In the genomic region with DNA sequence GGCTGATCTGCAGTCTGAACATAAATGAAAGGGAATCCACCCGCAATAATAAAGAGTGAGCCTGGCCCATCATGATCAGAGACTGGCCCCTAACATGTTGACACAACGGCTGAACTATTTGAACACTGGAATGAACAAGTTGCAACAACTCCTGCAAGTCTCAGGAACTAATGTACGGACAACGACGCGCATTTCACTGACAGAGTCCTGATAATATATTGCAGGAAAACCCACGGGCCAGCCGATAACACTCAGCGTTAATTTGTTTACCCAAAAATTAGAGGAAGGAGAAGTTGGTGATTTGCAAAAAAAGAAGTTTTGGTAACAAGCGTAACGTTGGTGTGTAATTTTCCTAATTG, we compare ENCODE assay signal across 9 cellular contexts.
DNase-seq lines count a peak whose midpoint lies in the region; ATAC-seq and TF ChIP-seq lines count a peak whose summit lies in the region.
"Had no signal": no experiment of that assay in that cellular context is flagged by ENCODE, and none has a peak within 500 bp of the region (broad histone marks: within the 10 kb centered on the region; RNA-seq: fewer than 3 reads in every experiment).

No MANE protein-coding gene starts in this region.

- no peaks in the 10 kb centered on the region for H3K27me3 ChIP-seq in parathyroid adenoma (ENCODE audit: control insufficient read depth, insufficient read depth, low read length)

- H3K27ac Mint-ChIP-seq in activated naive CD8-positive, alpha-beta T cell treated with anti-CD3 and anti-CD28 coated beads, Interleukin-2, amount 50 U/mL, for 24 hours, result peak overlapping the region; percentile 13

- H3K4me1 Mint-ChIP-seq in activated naive CD8-positive, alpha-beta T cell treated with anti-CD3 and anti-CD28 coated beads, Interleukin-2, amount 50 U/mL, for 24 hours, result peaks cover 15% of the 10 kb centered on the region

- H3K9me3 ChIP-seq in parathyroid adenoma (ENCODE audit: control insufficient read depth, low read length) (no peaks in the 10 kb centered on the region), OCI-LY7 (ENCODE audit: low read length) (no peaks in the 10 kb centered on the region; the same call in 1 of the 2 replicates)

- peak overlapping the region; percentile 33 for H3K4me2 ChIP-seq in parathyroid adenoma (ENCODE audit: low read length)
- H3K4me2 ChIP-seq in OCI-LY7 (ENCODE audit: low read length), result no peak overlapping the region

- H3K4me1 ChIP-seq in parathyroid adenoma, result no peaks in the 10 kb centered on the region
- H3K4me1 ChIP-seq in OCI-LY7 (ENCODE audit: insufficient read depth, low read length, poor library complexity, severe bottlenecking), result no peaks in the 10 kb centered on the region

- intact Hi-C loops in OCI-LY7 (cut with micrococcal nuclease; ENCODE audit: unreplicated experiment), result no loop called here

- H3K36me3 ChIP-seq in parathyroid adenoma (ENCODE audit: control insufficient read depth, insufficient read depth, low read length) (no peaks in the 10 kb centered on the region), OCI-LY7 (ENCODE audit: insufficient read depth, low read length) (no peaks in the 10 kb centered on the region; the same call in 1 of the 2 replicates)

- H3K9me2 ChIP-seq in OCI-LY7 (ENCODE audit: insufficient read depth, low read length), result no peaks in the 10 kb centered on the region

- ATAC-seq in GM18519 (IDR thresholded peaks at IDR 0.05; ENCODE audit: low FRiP score, unreplicated experiment), result peak; percentile 31
- ATAC-seq in HG02885 (IDR thresholded peaks at IDR 0.05; ENCODE audit: poor library complexity, unreplicated experiment), result peak; percentile 27
- ATAC-seq in activated naive CD8-positive, alpha-beta T cell treated with anti-CD3 and anti-CD28 coated beads, Interleukin-2, amount 50 U/mL, for 24 hours, result no peak

- no peaks in the 10 kb centered on the region for H3K79me2 ChIP-seq in parathyroid adenoma
- no peaks in the 10 kb centered on the region for H3K79me2 ChIP-seq in OCI-LY7 (ENCODE audit: insufficient read depth, low read depth, low read length)

- H2AFZ ChIP-seq in parathyroid adenoma, result peak overlapping the region; percentile 62
- no peak overlapping the region; the same call in 1 of the 2 replicates for H2AFZ ChIP-seq in OCI-LY7 (ENCODE audit: low read length)

- peaks cover 4% of the 10 kb centered on the region for H3K9me3 Mint-ChIP-seq in activated naive CD8-positive, alpha-beta T cell treated with anti-CD3 and anti-CD28 coated beads, Interleukin-2, amount 50 U/mL, for 24 hours

- H3K4me3 Mint-ChIP-seq in activated naive CD8-positive, alpha-beta T cell treated with anti-CD3 and anti-CD28 coated beads, Interleukin-2, amount 50 U/mL, for 24 hours, result peak overlapping the region; percentile 50

- POLR2A ChIA-PET in OCI-LY7 (lab: Charles Lee), result no interaction called here

- no peak for TF ChIP-seq CTCF in parathyroid adenoma (IDR thresholded peaks at IDR 0.05)
- no peak for TF ChIP-seq CTCF in OCI-LY7 (conservative IDR thresholded peaks at IDR 0.05; ENCODE audit: low read length)

- H3K27me3 Mint-ChIP-seq in activated naive CD8-positive, alpha-beta T cell treated with anti-CD3 and anti-CD28 coated beads, Interleukin-2, amount 50 U/mL, for 24 hours, result no peaks in the 10 kb centered on the region

- DNase-seq in activated naive CD8-positive, alpha-beta T cell treated with anti-CD3 and anti-CD28 coated beads, Interleukin-2, amount 50 U/mL, for 24 hours, result no peak
- DNase-seq in OCI-LY7 (ENCODE audit: low spot score) (no peak), DMS 273 treated with DMSO at 0.1 percent for 48 hours (lab: John Stamatoyannopoulos, UW) (no peak), SHP77 treated with DMSO at 0.1 percent for 48 hours (lab: John Stamatoyannopoulos, UW) (no peak)
- DNase-seq: cortex of kidney; stimulated activated CD4-positive, alpha-beta T cell treated with anti-CD3 and anti-CD28 coated beads, Interleukin-2, amount 100 ng/mL, for 24 hours had no signal

- H3K9ac ChIP-seq in parathyroid adenoma, result no peak overlapping the region

- no peak overlapping the region for H3K27ac ChIP-seq in parathyroid adenoma
- H3K27ac ChIP-seq in OCI-LY7 (ENCODE audit: low read depth, low read length, poor library complexity, severe bottlenecking), result no peak overlapping the region

- H3K4me3 ChIP-seq in parathyroid adenoma (ENCODE audit: low read depth, low read length) (no peak overlapping the region), OCI-LY7 (ENCODE audit: low read depth, low read length, poor library complexity, severe bottlenecking) (no peak overlapping the region)

- H4K20me1 ChIP-seq in OCI-LY7 (ENCODE audit: insufficient read depth, low read length), result no peaks in the 10 kb centered on the region

- no peaks in the 10 kb centered on the region for H3K36me3 Mint-ChIP-seq in activated naive CD8-positive, alpha-beta T cell treated with anti-CD3 and anti-CD28 coated beads, Interleukin-2, amount 50 U/mL, for 24 hours (ENCODE audit: low read depth)

- CTCF ChIA-PET in OCI-LY7 (lab: Charles Lee; ENCODE audit: unreplicated experiment), result no interaction called here

- BruUV-seq in OCI-LY7 (replicated peaks; lab: Mats Ljungman, UMichigan), result no TSS peak
